8 cellular contexts compared by ENCODE assay signal in the genomic region with DNA sequence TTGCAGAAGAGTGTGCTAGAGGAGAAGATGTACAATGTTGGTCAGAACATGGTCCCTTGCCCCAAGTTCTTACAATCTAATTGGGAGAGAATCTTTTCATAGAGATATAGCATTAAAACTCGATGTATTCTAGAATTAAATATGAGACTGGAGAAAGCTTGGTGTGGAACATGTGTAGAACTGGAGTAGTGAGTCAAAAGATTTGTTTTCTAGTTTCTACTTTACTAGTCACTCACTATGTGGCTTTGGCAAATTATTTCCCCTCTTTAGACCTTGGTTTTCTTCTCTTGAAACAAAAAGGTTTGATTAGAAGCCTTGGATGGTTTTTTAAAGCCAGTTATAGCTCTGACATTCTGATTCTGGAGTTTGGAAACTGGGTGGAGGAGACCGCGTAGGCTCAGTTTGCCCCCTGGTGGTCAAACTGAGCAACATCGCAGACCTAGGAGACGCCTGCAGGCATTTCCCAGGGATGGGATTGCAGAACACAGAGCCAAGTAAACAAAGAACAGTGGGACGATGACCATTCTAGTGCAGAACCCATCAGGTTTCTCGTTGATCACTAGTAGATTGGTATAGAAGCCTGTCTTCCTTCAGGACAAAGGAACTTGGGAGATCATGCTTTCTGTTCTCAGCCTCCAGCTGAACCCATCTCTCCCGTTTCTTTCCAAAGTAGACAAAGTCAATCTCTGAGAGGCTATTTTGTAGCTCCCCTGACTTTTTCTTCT. TPM values are rescaled to one million over a fixed set of nuclear protein-coding genes. Genes with fewer than 3 reads are reported as not detected.
DNase-seq lines count a peak whose midpoint lies in the region; ATAC-seq lines count a peak whose summit lies in the region.

No MANE protein-coding gene starts in this region.

- intact Hi-C loops in activated CD4-positive, alpha-beta memory T cell treated with anti-CD3 and anti-CD28 coated beads for 36 hours (cut with micrococcal nuclease): loop anchor here (1.0 to 10.0 kb wide), 3 partner anchors 37 to 345 kb away; partner anchors contain the start of genes LIPT2 and PGM2L1
- intact Hi-C loops in posterior vena cava (cut with DNase I): loop anchor here in 1 of 2 donors (5.0 kb wide), 1 partner anchor 287 kb away; no protein-coding TSS in a partner anchor

- peak; percentile 40 for ATAC-seq in GM18867 (IDR thresholded peaks at IDR 0.05; ENCODE audit: unreplicated experiment)
- ATAC-seq in natural killer cell treated with Interleukin-12 subunit alpha and Interleukin-12 subunit beta and Interleukin-15 and Interleukin-18, amount 100 ng/mL, for 72 hours: peak; percentile 62 to 71
- ATAC-seq in HG02884 (IDR thresholded peaks at IDR 0.05; ENCODE audit: unreplicated experiment): no peak

- H3K9me3 Mint-ChIP-seq in activated CD4-positive, alpha-beta memory T cell treated with anti-CD3 and anti-CD28 coated beads for 36 hours: no peaks in the 10 kb centered on the region
- no peaks in the 10 kb centered on the region for H3K9me3 Mint-ChIP-seq in natural killer cell treated with Interleukin-12 subunit alpha and Interleukin-12 subunit beta and Interleukin-15 and Interleukin-18, amount 100 ng/mL, for 72 hours

- no peak overlapping the region for H3K27ac Mint-ChIP-seq in activated CD4-positive, alpha-beta memory T cell treated with anti-CD3 and anti-CD28 coated beads for 36 hours
- no peak overlapping the region for H3K27ac Mint-ChIP-seq in natural killer cell treated with Interleukin-12 subunit alpha and Interleukin-12 subunit beta and Interleukin-15 and Interleukin-18, amount 100 ng/mL, for 72 hours

- CTCF ChIA-PET in activated CD4-positive, alpha-beta memory T cell treated with anti-CD3 and anti-CD28 coated beads for 36 hours (lab: Charles Lee): interaction anchor here (0.6 to 4.9 kb wide), 26 partner anchors 10 to 632 kb away, joined by 3 to 69 read pairs (median 4); partner anchors contain the start of genes NEU3, POLD3 and RNF169

- H3K27me3 Mint-ChIP-seq in activated CD4-positive, alpha-beta memory T cell treated with anti-CD3 and anti-CD28 coated beads for 36 hours: peaks cover 15% of the 10 kb centered on the region
- H3K27me3 Mint-ChIP-seq in natural killer cell treated with Interleukin-12 subunit alpha and Interleukin-12 subunit beta and Interleukin-15 and Interleukin-18, amount 100 ng/mL, for 72 hours: peaks cover 20 to 28% of the 10 kb centered on the region in 2 donors

- H3K4me1 Mint-ChIP-seq in activated CD4-positive, alpha-beta memory T cell treated with anti-CD3 and anti-CD28 coated beads for 36 hours (ENCODE audit: low read depth): peaks cover 12% of the 10 kb centered on the region
- H3K4me1 Mint-ChIP-seq in natural killer cell treated with Interleukin-12 subunit alpha and Interleukin-12 subunit beta and Interleukin-15 and Interleukin-18, amount 100 ng/mL, for 72 hours (ENCODE audit: low read depth in 2 of 2): peaks cover 0 to 13% of the 10 kb centered on the region in 2 donors

- no peaks in the 10 kb centered on the region for H3K36me3 Mint-ChIP-seq in activated CD4-positive, alpha-beta memory T cell treated with anti-CD3 and anti-CD28 coated beads for 36 hours
- no peaks in the 10 kb centered on the region for H3K36me3 Mint-ChIP-seq in natural killer cell treated with Interleukin-12 subunit alpha and Interleukin-12 subunit beta and Interleukin-15 and Interleukin-18, amount 100 ng/mL, for 72 hours

- peak; percentile 52 to 63 for DNase-seq in AML-193 (lab: John Stamatoyannopoulos, UW)
- DNase-seq in NCI-H446 (lab: John Stamatoyannopoulos, UW): peak; percentile 25 to 77
- DNase-seq in activated CD4-positive, alpha-beta memory T cell treated with anti-CD3 and anti-CD28 coated beads for 36 hours: peak; percentile 57
- DNase-seq in fibroblast of gingiva (ENCODE audit: low read depth): peak; percentile 64
- no peak for DNase-seq in natural killer cell treated with Interleukin-12 subunit alpha and Interleukin-12 subunit beta and Interleukin-15 and Interleukin-18, amount 100 ng/mL, for 72 hours (ENCODE audit: low spot score)
- no peak for DNase-seq in posterior vena cava (ENCODE audit: low spot score)

- no peak overlapping the region for H3K4me3 Mint-ChIP-seq in activated CD4-positive, alpha-beta memory T cell treated with anti-CD3 and anti-CD28 coated beads for 36 hours
- no peak overlapping the region for H3K4me3 Mint-ChIP-seq in natural killer cell treated with Interleukin-12 subunit alpha and Interleukin-12 subunit beta and Interleukin-15 and Interleukin-18, amount 100 ng/mL, for 72 hours

- POLR2A ChIA-PET in activated CD4-positive, alpha-beta memory T cell treated with anti-CD3 and anti-CD28 coated beads for 36 hours (lab: Charles Lee): no interaction called here

RNA-seq across cellular contexts. Expression of gene CHRDL2, which starts 8.5 kb away (rescaled TPM):
- not detected for total RNA-seq in activated CD4-positive, alpha-beta memory T cell treated with anti-CD3 and anti-CD28 coated beads for 36 hours
- total RNA-seq in natural killer cell treated with Interleukin-12 subunit alpha and Interleukin-12 subunit beta and Interleukin-15 and Interleukin-18, amount 100 ng/mL, for 72 hours: not detected
- 10 to 100 TPM; 10.6 to 31.9 TPM for total RNA-seq in posterior vena cava

RNA-seq across cellular contexts. Expression of gene RNF169, which starts 8.9 kb away (rescaled TPM):
- total RNA-seq in activated CD4-positive, alpha-beta memory T cell treated with anti-CD3 and anti-CD28 coated beads for 36 hours: 10 to 100 TPM; 14.3 to 14.9 TPM
- 10 to 100 TPM; 20.9 to 21.2 TPM for total RNA-seq in natural killer cell treated with Interleukin-12 subunit alpha and Interleukin-12 subunit beta and Interleukin-15 and Interleukin-18, amount 100 ng/mL, for 72 hours
- 10 to 100 TPM; 14.7 to 19.8 TPM for total RNA-seq in posterior vena cava

Comparison
In these comparisons a context has a peak if more than half of its experiments do, and no peak if none do; other contexts are left out.
1. DNase-seq: peak in AML-193 (2 of 2), NCI-H446 (2 of 2), activated CD4-positive, alpha-beta memory T cell treated with anti-CD3 and anti-CD28 coated beads for 36 hours (single experiment) and fibroblast of gingiva (single experiment); none in natural killer cell treated with Interleukin-12 subunit alpha and Interleukin-12 subunit beta and Interleukin-15 and Interleukin-18, amount 100 ng/mL, for 72 hours (single experiment) and posterior vena cava (single experiment).
2. RNA of gene CHRDL2, which starts 8.5 kb away (total RNA-seq): 10.6 to 31.9 TPM in posterior vena cava; not detected in activated CD4-positive, alpha-beta memory T cell treated with anti-CD3 and anti-CD28 coated beads for 36 hours and not detected in natural killer cell treated with Interleukin-12 subunit alpha and Interleukin-12 subunit beta and Interleukin-15 and Interleukin-18, amount 100 ng/mL, for 72 hours; every median in the first group is over 10 times any median in the second.